ENCODE assay signal across 16 cellular contexts in genomic region chr2:177692828-177693269, GRCh38.
A peak's percentile ranks its signal among the peaks of the same experiment; 100 is the strongest.
DNase-seq lines count a peak whose midpoint lies in the region; ATAC-seq, FAIRE-seq and TF ChIP-seq lines count a peak whose summit lies in the region.
"Had no signal": no experiment of that assay in that cellular context is flagged by ENCODE, and none has a peak within 500 bp of the region (broad histone marks: within the 10 kb centered on the region; RNA-seq: fewer than 3 reads in every experiment).

No MANE protein-coding gene starts in this region.

- FAIRE-seq in HTR-8/SVneo (lab: Jason Lieb, UNC): no peak

- DNase-seq in AG20443 (ENCODE audit: low spot score) (peak; percentile 64), HTR-8/SVneo (ENCODE audit: insufficient read length, low spot score) (peak; percentile 9), mammary epithelial cell (peak; percentile 70), NCI-H1436 (lab: John Stamatoyannopoulos, UW) (no peak), tibial nerve (ENCODE audit: low spot score in 2 of 2) (no peak)
- no peak for DNase-seq in activated CD4-positive, alpha-beta memory T cell treated with anti-CD3 and anti-CD28 coated beads for 36 hours
- DNase-seq: activated CD4-positive, CD25-positive, alpha-beta regulatory T cell treated with anti-CD3 and anti-CD28 coated beads, Interleukin-2, amount 50 U/mL, for 72 hours; esophagus squamous epithelium; NCI-H2081 treated with DMSO at 0.1 percent for 48 hours had no signal

- TF ChIP-seq EP300 in tibial nerve (IDR thresholded peaks at IDR 0.05): no peak

- no TSS peak for BruUV-seq in mammary epithelial cell (replicated peaks; lab: Mats Ljungman, UMichigan)

- H3K9ac ChIP-seq in mammary epithelial cell (ENCODE audit: insufficient read depth, low read length): no peak overlapping the region
- H3K9ac ChIP-seq in liver (ENCODE audit: low read depth in 1 of 2, low read length in 2 of 2): no peak overlapping the region

- H3K9me3 ChIP-seq in mammary epithelial cell (replicated peaks; ENCODE audit: insufficient read depth, low read length) (no peaks in the 10 kb centered on the region), liver (ENCODE audit: control insufficient read depth in 4 of 4, low read length in 3 of 4) (no peaks in the 10 kb centered on the region), tibial nerve (no peaks in the 10 kb centered on the region)
- H3K9me3 ChIP-seq: esophagus squamous epithelium, neutrophil, vagina had no signal

- H4K20me1 ChIP-seq in mammary epithelial cell (ENCODE audit: insufficient read depth, low read length): no peaks in the 10 kb centered on the region

- H3K4me1 ChIP-seq in mammary epithelial cell (ENCODE audit: insufficient read depth, low read length) (peaks cover 12% of the 10 kb centered on the region), liver (ENCODE audit: control insufficient read depth in 4 of 4, insufficient read depth in 4 of 4, low read length in 3 of 4) (peaks cover 1 to 25% (median 16%) of the 10 kb centered on the region in 4 donors), tibial nerve (peaks cover 0 to 3% (median 0%) of the 10 kb centered on the region in 4 donors)
- H3K4me1 ChIP-seq: vagina had no signal

- H3K27ac ChIP-seq in mammary epithelial cell (ENCODE audit: insufficient read depth, low read depth, low read length) (no peak overlapping the region), liver (ENCODE audit: low read depth in 1 of 2, low read length in 2 of 2) (peak overlapping the region; percentile 36 to 73), tibial nerve (no peak overlapping the region)
- H3K27ac ChIP-seq: C4-2B, neutrophil, vagina had no signal

- H3K4me3 ChIP-seq in mammary epithelial cell (replicated peaks in 1 of 3; ENCODE audit: insufficient read depth in 1 of 3, low read depth in 2 of 3, low read length in 3 of 3): no peak overlapping the region
- H3K4me3 ChIP-seq in liver (ENCODE audit: low read depth in 1 of 3, low read length in 3 of 3): no peak overlapping the region
- no peak overlapping the region for H3K4me3 ChIP-seq in tibial nerve
- H3K4me3 ChIP-seq: esophagus squamous epithelium, vagina had no signal

- TF ChIP-seq RAD21 in liver (IDR thresholded peaks at IDR 0.05): peak in 1 of 2 donors; percentile 33

- CTCF ChIA-PET in mammary epithelial cell (lab: Charles Lee; ENCODE audit: low non-redundant PET): interaction anchor here (0.5 kb wide), 1 partner anchor 529 kb away, joined by 3 read pairs; no protein-coding TSS in a partner anchor
- CTCF ChIA-PET in activated CD4-positive, alpha-beta memory T cell treated with anti-CD3 and anti-CD28 coated beads for 36 hours (lab: Charles Lee): interaction anchor here (1.1 kb wide), 1 partner anchor 70 kb away, joined by 3 read pairs; no protein-coding TSS in a partner anchor

- no peaks in the 10 kb centered on the region for H3K27me3 ChIP-seq in mammary epithelial cell (ENCODE audit: insufficient read depth, low read length)
- H3K27me3 ChIP-seq in liver (ENCODE audit: control insufficient read depth in 4 of 4, insufficient read depth in 4 of 4, low read length in 3 of 4): no peaks in the 10 kb centered on the region
- H3K27me3 ChIP-seq in tibial nerve: no peaks in the 10 kb centered on the region
- H3K27me3 ChIP-seq: vagina had no signal

- no peak overlapping the region for H3K27ac Mint-ChIP-seq in activated CD4-positive, alpha-beta memory T cell treated with anti-CD3 and anti-CD28 coated beads for 36 hours
- H3K27ac Mint-ChIP-seq: activated T-helper 1 cell treated with anti-CD3 and anti-CD28 coated beads, Interleukin-12 subunit alpha, Interleukin-12 subunit beta, Interleukin-2, Interleukin-4 antibody, amounts not matched to agents 30 ng/mL and 10 ng/mL and 1 ng/mL, durations not matched to agents 14 hours and 24 hours and 36 hours; IgD-negative memory B cell had no signal

- POLR2A ChIA-PET in activated CD4-positive, alpha-beta memory T cell treated with anti-CD3 and anti-CD28 coated beads for 36 hours (lab: Charles Lee): no interaction called here

- intact Hi-C loops in mammary epithelial cell (cut with micrococcal nuclease): loop anchor here (1.0 kb wide), 1 partner anchor 71 kb away; no protein-coding TSS in a partner anchor
- intact Hi-C loops in activated CD4-positive, alpha-beta memory T cell treated with anti-CD3 and anti-CD28 coated beads for 36 hours (cut with micrococcal nuclease): no loop called here

- no peaks in the 10 kb centered on the region for H3K9me3 Mint-ChIP-seq in activated CD4-positive, alpha-beta memory T cell treated with anti-CD3 and anti-CD28 coated beads for 36 hours
- H3K9me3 Mint-ChIP-seq: activated T-helper 1 cell treated with anti-CD3 and anti-CD28 coated beads, Interleukin-12 subunit alpha, Interleukin-12 subunit beta, Interleukin-2, Interleukin-4 antibody, amounts not matched to agents 30 ng/mL and 10 ng/mL and 1 ng/mL, durations not matched to agents 14 hours and 24 hours and 36 hours; IgD-negative memory B cell had no signal

- no peaks in the 10 kb centered on the region for H3K36me3 ChIP-seq in mammary epithelial cell (ENCODE audit: insufficient read depth, low read length)
- no peaks in the 10 kb centered on the region for H3K36me3 ChIP-seq in liver (ENCODE audit: control insufficient read depth in 4 of 4, insufficient read depth in 3 of 4, low read depth in 1 of 4, low read length in 3 of 4)
- no peaks in the 10 kb centered on the region for H3K36me3 ChIP-seq in tibial nerve
- H3K36me3 ChIP-seq: esophagus squamous epithelium, neutrophil, vagina had no signal

- H3K27me3 Mint-ChIP-seq in activated CD4-positive, alpha-beta memory T cell treated with anti-CD3 and anti-CD28 coated beads for 36 hours: peaks cover 10% of the 10 kb centered on the region

- no peak overlapping the region for H2AFZ ChIP-seq in mammary epithelial cell (ENCODE audit: low read depth, low read length)

- no peak for TF ChIP-seq POLR2A in tibial nerve (IDR thresholded peaks at IDR 0.05)

- no peak overlapping the region for H3K4me3 Mint-ChIP-seq in activated CD4-positive, alpha-beta memory T cell treated with anti-CD3 and anti-CD28 coated beads for 36 hours
- H3K4me3 Mint-ChIP-seq: activated T-helper 1 cell treated with anti-CD3 and anti-CD28 coated beads, Interleukin-12 subunit alpha, Interleukin-12 subunit beta, Interleukin-2, Interleukin-4 antibody, amounts not matched to agents 30 ng/mL and 10 ng/mL and 1 ng/mL, durations not matched to agents 14 hours and 24 hours and 36 hours; IgD-negative memory B cell had no signal

- peak overlapping the region; percentile 38 for H3K4me2 ChIP-seq in mammary epithelial cell (ENCODE audit: insufficient read depth, low read depth, low read length)

- no peaks in the 10 kb centered on the region for H3K4me1 Mint-ChIP-seq in activated CD4-positive, alpha-beta memory T cell treated with anti-CD3 and anti-CD28 coated beads for 36 hours (ENCODE audit: low read depth)
- H3K4me1 Mint-ChIP-seq: IgD-negative memory B cell had no signal

- no peaks in the 10 kb centered on the region for H3K36me3 Mint-ChIP-seq in activated CD4-positive, alpha-beta memory T cell treated with anti-CD3 and anti-CD28 coated beads for 36 hours
- H3K36me3 Mint-ChIP-seq: IgD-negative memory B cell had no signal

- no peaks in the 10 kb centered on the region for H3K79me2 ChIP-seq in mammary epithelial cell (ENCODE audit: insufficient read depth, low read length)

- in situ Hi-C loops in mammary epithelial cell (cut with MboI; ENCODE audit: low sequenced_read_pairs in 2 of 2): no loop called here

- no peak for ATAC-seq in GM21737 (IDR thresholded peaks at IDR 0.05; ENCODE audit: unreplicated experiment)

- WGBS in mammary epithelial cell (ENCODE audit: low coverage, missing lambda C conversion rate): 96% methylated on average over 4 of the region's 4 CpGs
- WGBS in liver: 89% methylated on average over 4 of the region's 4 CpGs
- 93 to 94% methylated on average over 4 of the region's 4 CpGs for WGBS in tibial nerve, 2 donors

- TF ChIP-seq CTCF in mammary epithelial cell (conservative IDR thresholded peaks at IDR 0.05 in 1 of 2, IDR thresholded peaks at IDR 0.05 in 1 of 2; ENCODE audit: extremely low read depth in 1 of 2, insufficient read depth in 1 of 2, low read depth in 1 of 2, low read length in 2 of 2) (peak; percentile 27 to 69), liver (IDR thresholded peaks at IDR 0.05; ENCODE audit: low read depth, low read length, missing input control) (no peak), tibial nerve (IDR thresholded peaks at IDR 0.05) (no peak)

- dilution Hi-C loops in mammary epithelial cell (cut with HindIII; ENCODE audit: low sequenced_read_pairs): no loop called here

TF ChIP-seq in liver, 16 proteins besides CTCF, POLR2A, EP300 and RAD21:
- TF ChIP-seq JUND (IDR thresholded peaks at IDR 0.05): peak; percentile 25 to 55
- no peak for TF ChIP-seq RXRA (IDR thresholded peaks at IDR 0.05)

Comparison
In these comparisons a context has a peak if more than half of its experiments do, and no peak if none do; other contexts are left out.
1. DNase-seq: peak in AG20443 (single experiment), HTR-8/SVneo (single experiment) and mammary epithelial cell (single experiment); none in NCI-H1436 (single experiment), activated CD4-positive, alpha-beta memory T cell treated with anti-CD3 and anti-CD28 coated beads for 36 hours (single experiment) and tibial nerve (0 of 2).
2. H3K27ac ChIP-seq: peak in liver (2 of 2); none in mammary epithelial cell (single experiment) and tibial nerve (0 of 4).
3. CTCF ChIP-seq: peak in mammary epithelial cell (2 of 2); none in liver (single experiment) and tibial nerve (0 of 5).